In genomic region chr17:81601525-81602120, GRCh38 we compare ENCODE assay signal across 8 cellular contexts. TPM values are rescaled to one million over a fixed set of nuclear protein-coding genes. Genes with fewer than 3 reads are reported as not detected.
A peak's percentile ranks its signal among the peaks of the same experiment; 100 is the strongest.
DNase-seq lines count a peak whose midpoint lies in the region; ATAC-seq and TF ChIP-seq lines count a peak whose summit lies in the region.

No MANE protein-coding gene starts in this region.

- H3K4me3 Mint-ChIP-seq in Caco-2 (ENCODE audit: unreplicated experiment): no peak overlapping the region
- no peak overlapping the region for H3K4me3 Mint-ChIP-seq in activated CD4-positive, alpha-beta memory T cell treated with anti-CD3 and anti-CD28 coated beads, Interleukin-2, amount 10 ng/mL, durations not matched to agents 7 days and 5 days
- H3K4me3 Mint-ChIP-seq in natural killer cell treated with Interleukin-12 subunit alpha and Interleukin-12 subunit beta and Interleukin-15 and Interleukin-18, amount 100 ng/mL, for 72 hours: no peak overlapping the region

- no peaks in the 10 kb centered on the region for H3K4me1 ChIP-seq in Caco-2

- H3K27me3 Mint-ChIP-seq in Caco-2 (ENCODE audit: insufficient read depth, unreplicated experiment): no peaks in the 10 kb centered on the region
- H3K27me3 Mint-ChIP-seq in activated CD4-positive, alpha-beta memory T cell treated with anti-CD3 and anti-CD28 coated beads, Interleukin-2, amount 10 ng/mL, durations not matched to agents 7 days and 5 days: no peaks in the 10 kb centered on the region
- no peaks in the 10 kb centered on the region for H3K27me3 Mint-ChIP-seq in natural killer cell treated with Interleukin-12 subunit alpha and Interleukin-12 subunit beta and Interleukin-15 and Interleukin-18, amount 100 ng/mL, for 72 hours

- peaks cover 90% of the 10 kb centered on the region for H3K36me3 Mint-ChIP-seq in Caco-2 (ENCODE audit: insufficient read depth, unreplicated experiment)
- peaks cover 60% of the 10 kb centered on the region for H3K36me3 Mint-ChIP-seq in activated CD4-positive, alpha-beta memory T cell treated with anti-CD3 and anti-CD28 coated beads, Interleukin-2, amount 10 ng/mL, durations not matched to agents 7 days and 5 days (ENCODE audit: low read depth)
- H3K36me3 Mint-ChIP-seq in natural killer cell treated with Interleukin-12 subunit alpha and Interleukin-12 subunit beta and Interleukin-15 and Interleukin-18, amount 100 ng/mL, for 72 hours: peaks cover 14% of the 10 kb centered on the region

- intact Hi-C loops in Caco-2 (cut with micrococcal nuclease; ENCODE audit: unreplicated experiment): loop anchor here (1.0 to 2.0 kb wide), 3 partner anchors 45 to 348 kb away; no protein-coding TSS in a partner anchor

- POLR2A ChIA-PET in Caco-2 (lab: Charles Lee): no interaction called here
- POLR2A ChIA-PET in activated CD4-positive, alpha-beta memory T cell treated with anti-CD3 and anti-CD28 coated beads, Interleukin-2, amount 10 ng/mL, durations not matched to agents 7 days and 5 days (lab: Charles Lee): interaction anchor here (1.7 kb wide), 1 partner anchor 11 kb away, joined by 4 read pairs; no protein-coding TSS in a partner anchor

- peaks cover 7% of the 10 kb centered on the region for H3K36me3 ChIP-seq in Caco-2 (ENCODE audit: control insufficient read depth, insufficient read depth, low read length)

- BruUV-seq in Caco-2 (replicated peaks; lab: Mats Ljungman, UMichigan): no TSS peak

- no peaks in the 10 kb centered on the region for H3K27me3 ChIP-seq in Caco-2 (replicated peaks; ENCODE audit: control insufficient read depth, insufficient read depth, low read length)

- no peaks in the 10 kb centered on the region for H3K9me3 Mint-ChIP-seq in Caco-2 (ENCODE audit: unreplicated experiment)
- H3K9me3 Mint-ChIP-seq in activated CD4-positive, alpha-beta memory T cell treated with anti-CD3 and anti-CD28 coated beads, Interleukin-2, amount 10 ng/mL, durations not matched to agents 7 days and 5 days: no peaks in the 10 kb centered on the region
- no peaks in the 10 kb centered on the region for H3K9me3 Mint-ChIP-seq in natural killer cell treated with Interleukin-12 subunit alpha and Interleukin-12 subunit beta and Interleukin-15 and Interleukin-18, amount 100 ng/mL, for 72 hours

- peak; percentile 73 to 75 for ATAC-seq in natural killer cell treated with Interleukin-12 subunit alpha and Interleukin-12 subunit beta and Interleukin-15 and Interleukin-18, amount 100 ng/mL, for 72 hours
- ATAC-seq in GM21390 (IDR thresholded peaks at IDR 0.05; ENCODE audit: unreplicated experiment) (no peak), GM19467 (IDR thresholded peaks at IDR 0.05; ENCODE audit: unreplicated experiment) (no peak)

- CTCF ChIA-PET in Caco-2 (lab: Charles Lee): no interaction called here
- CTCF ChIA-PET in activated CD4-positive, alpha-beta memory T cell treated with anti-CD3 and anti-CD28 coated beads, Interleukin-2, amount 10 ng/mL, durations not matched to agents 7 days and 5 days (lab: Charles Lee): interaction anchor here (0.5 to 2.7 kb wide), 20 partner anchors 10 to 436 kb away, joined by 3 to 17 read pairs (median 4); partner anchors contain the start of genes ARL16, DCXR, FAAP100 and HGS

- no peak overlapping the region for H3K27ac Mint-ChIP-seq in Caco-2 (ENCODE audit: unreplicated experiment)
- peak overlapping the region; percentile 48 for H3K27ac Mint-ChIP-seq in activated CD4-positive, alpha-beta memory T cell treated with anti-CD3 and anti-CD28 coated beads, Interleukin-2, amount 10 ng/mL, durations not matched to agents 7 days and 5 days
- no peak overlapping the region for H3K27ac Mint-ChIP-seq in natural killer cell treated with Interleukin-12 subunit alpha and Interleukin-12 subunit beta and Interleukin-15 and Interleukin-18, amount 100 ng/mL, for 72 hours

- TF ChIP-seq CTCF in Caco-2 (IDR thresholded peaks at IDR 0.05; ENCODE audit: insufficient read depth in 1 of 2, low read depth in 1 of 2, low read length in 1 of 2, severe bottlenecking in 1 of 2, unreplicated experiment in 1 of 2) (peak; percentile 78 to 82), HFF-Myc (IDR thresholded peaks at IDR 0.05; ENCODE audit: low read depth, low read length, missing control alignments) (peak; percentile 82)

- H3K4me3 ChIP-seq in Caco-2 (ENCODE audit: low read depth, low read length): no peak overlapping the region
- H3K4me3 ChIP-seq in HFF-Myc (replicated peaks; ENCODE audit: low read depth, low read length): no peak overlapping the region

- no peaks in the 10 kb centered on the region for H3K4me1 Mint-ChIP-seq in Caco-2 (ENCODE audit: low read depth, unreplicated experiment)
- peaks cover 10% of the 10 kb centered on the region for H3K4me1 Mint-ChIP-seq in activated CD4-positive, alpha-beta memory T cell treated with anti-CD3 and anti-CD28 coated beads, Interleukin-2, amount 10 ng/mL, durations not matched to agents 7 days and 5 days
- H3K4me1 Mint-ChIP-seq in natural killer cell treated with Interleukin-12 subunit alpha and Interleukin-12 subunit beta and Interleukin-15 and Interleukin-18, amount 100 ng/mL, for 72 hours (ENCODE audit: low read depth in 2 of 2): peaks cover 10 to 11% of the 10 kb centered on the region in 2 donors

- H3K9me3 ChIP-seq in Caco-2: no peaks in the 10 kb centered on the region

- peak; percentile 59 to 69 for DNase-seq in Caco-2
- peak; percentile 49 for DNase-seq in HFF-Myc (ENCODE audit: extremely low read depth, low read depth)
- peak; percentile 74 for DNase-seq in NCI-H69 (lab: John Stamatoyannopoulos, UW)
- peak; percentile 46 for DNase-seq in activated CD4-positive, alpha-beta memory T cell treated with anti-CD3 and anti-CD28 coated beads, Interleukin-2, amount 10 ng/mL, durations not matched to agents 7 days and 5 days
- peak; percentile 63 for DNase-seq in fibroblast of gingiva (ENCODE audit: low read depth)
- DNase-seq in natural killer cell treated with Interleukin-12 subunit alpha and Interleukin-12 subunit beta and Interleukin-15 and Interleukin-18, amount 100 ng/mL, for 72 hours (ENCODE audit: low spot score): peak; percentile 78

RNA-seq across cellular contexts. Expression of gene NPLOC4, which starts 35.3 kb away (rescaled TPM):
- 119 and 139 TPM in 2 replicates for total RNA-seq in Caco-2 (2022)
- total RNA-seq in activated CD4-positive, alpha-beta memory T cell treated with anti-CD3 and anti-CD28 coated beads, Interleukin-2, amount 10 ng/mL, durations not matched to agents 7 days and 5 days: 10 to 100 TPM; 84.6 to 89.0 TPM
- 100 to 1,000 TPM; 161 to 174 TPM for total RNA-seq in natural killer cell treated with Interleukin-12 subunit alpha and Interleukin-12 subunit beta and Interleukin-15 and Interleukin-18, amount 100 ng/mL, for 72 hours

RNA-seq across cellular contexts. Expression of gene TSPAN10, which starts 35.4 kb away (rescaled TPM):
- 4.0 and 4.1 TPM in 2 replicates for total RNA-seq in Caco-2 (2022)
- under 1 TPM; 0.38 to 0.43 TPM for total RNA-seq in activated CD4-positive, alpha-beta memory T cell treated with anti-CD3 and anti-CD28 coated beads, Interleukin-2, amount 10 ng/mL, durations not matched to agents 7 days and 5 days
- total RNA-seq in natural killer cell treated with Interleukin-12 subunit alpha and Interleukin-12 subunit beta and Interleukin-15 and Interleukin-18, amount 100 ng/mL, for 72 hours: under 1 TPM in 1 of 2 donors, not detected in 1; 0.50 TPM

RNA-seq across cellular contexts. Expression of gene FAAP100, which starts 49.5 kb away (rescaled TPM):
- 38.5 and 42.2 TPM in 2 replicates for total RNA-seq in Caco-2 (2022)
- total RNA-seq in activated CD4-positive, alpha-beta memory T cell treated with anti-CD3 and anti-CD28 coated beads, Interleukin-2, amount 10 ng/mL, durations not matched to agents 7 days and 5 days: 10 to 100 TPM; 29.0 TPM
- 10 to 100 TPM; 35.5 to 76.6 TPM for total RNA-seq in natural killer cell treated with Interleukin-12 subunit alpha and Interleukin-12 subunit beta and Interleukin-15 and Interleukin-18, amount 100 ng/mL, for 72 hours

RNA-seq across cellular contexts. Expression of gene PDE6G, which starts 54.7 kb away (rescaled TPM):
- total RNA-seq in Caco-2 (2022): not detected in 2 replicates
- total RNA-seq in activated CD4-positive, alpha-beta memory T cell treated with anti-CD3 and anti-CD28 coated beads, Interleukin-2, amount 10 ng/mL, durations not matched to agents 7 days and 5 days: 10 to 100 TPM; 10.0 to 10.9 TPM
- total RNA-seq in natural killer cell treated with Interleukin-12 subunit alpha and Interleukin-12 subunit beta and Interleukin-15 and Interleukin-18, amount 100 ng/mL, for 72 hours: 1 to 10 TPM; 4.8 to 8.9 TPM

Comparison
In these comparisons a context has a peak if more than half of its experiments do, and no peak if none do; other contexts are left out.
1. ATAC-seq: peak in natural killer cell treated with Interleukin-12 subunit alpha and Interleukin-12 subunit beta and Interleukin-15 and Interleukin-18, amount 100 ng/mL, for 72 hours (2 of 2); none in GM21390 (single experiment) and GM19467 (single experiment).
2. Peak in every context shown above with its lines, with median percentiles within 50 percentile points of each other: DNase-seq.